In the genomic region with DNA sequence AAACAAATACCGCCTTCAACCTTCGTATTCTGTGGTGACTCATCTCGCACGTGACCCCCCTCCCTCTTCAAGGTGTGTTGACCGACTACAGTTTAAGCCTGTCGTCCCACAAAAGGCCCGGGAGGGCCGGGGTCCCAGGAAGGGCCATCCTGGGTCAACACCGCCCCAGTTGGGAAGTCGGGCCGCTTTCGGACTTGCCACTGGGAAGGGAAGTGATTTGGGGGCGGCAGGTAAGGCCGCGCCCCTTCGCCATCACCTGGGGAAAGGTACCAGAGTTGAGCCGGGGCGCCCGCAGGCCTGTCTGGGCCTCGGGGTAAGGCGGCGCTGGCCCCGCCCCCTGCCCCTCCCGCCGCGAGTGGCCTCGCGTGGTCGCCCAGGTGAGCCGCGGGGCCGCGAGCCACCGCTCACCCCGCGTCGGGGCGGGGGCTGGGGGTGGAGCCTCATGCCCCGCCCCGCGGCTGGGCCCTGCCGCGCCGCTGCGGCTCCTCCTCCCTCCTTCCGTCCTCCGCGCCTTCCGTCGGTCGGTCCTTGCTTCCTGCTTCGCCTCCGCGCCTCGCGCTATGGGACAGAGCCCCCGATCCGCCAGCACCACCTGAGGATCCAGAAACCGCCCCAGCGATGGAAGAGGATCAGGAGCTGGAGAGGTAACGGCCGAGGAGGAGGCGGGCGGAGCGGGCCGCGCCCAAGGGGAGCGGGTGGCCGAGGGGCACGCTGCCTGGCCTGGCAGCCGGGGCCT, we compare ENCODE assay signal across 8 cellular contexts. TPM values are rescaled to one million over a fixed set of nuclear protein-coding genes. Genes with fewer than 3 reads are reported as not detected.
DNase-seq lines count a peak whose midpoint lies in the region; FAIRE-seq lines count a peak whose summit lies in the region.

A gene with protein sequence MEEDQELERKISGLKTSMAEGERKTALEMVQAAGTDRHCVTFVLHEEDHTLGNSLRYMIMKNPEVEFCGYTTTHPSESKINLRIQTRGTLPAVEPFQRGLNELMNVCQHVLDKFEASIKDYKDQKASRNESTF (plus strand): TSS at position 527 of the 736 bp plus-strand sequence. CDS start 92 bp downstream, at position 619.

- H3K79me1 ChIP-seq in neuronal stem cell (ENCODE audit: low read depth, low read length): peaks cover 4% of the 10 kb centered on the region

- peak within 1 kb of the TSS; percentile 97 for H2AFZ ChIP-seq in neuronal stem cell (ENCODE audit: low read length)

- peak within 1 kb of the TSS; percentile 92 for H3K4me2 ChIP-seq in neuronal stem cell (ENCODE audit: insufficient read depth, low read length, poor library complexity, severe bottlenecking)

- no peaks in the 10 kb centered on the region for H3K27me3 ChIP-seq in neuronal stem cell (ENCODE audit: control insufficient read depth in 3 of 3, insufficient read depth in 3 of 3, low read depth in 1 of 3, low read length in 3 of 3)

- H2BK120ac ChIP-seq in neuronal stem cell (ENCODE audit: low read depth, low read length): no peak within 1 kb of the TSS

- DNase-seq in ELR (ENCODE audit: low read depth) (peak; percentile 84), GOT3 (lab: John Stamatoyannopoulos, UW) (peak; percentile 38), LoVo (ENCODE audit: low spot score) (peak; percentile 91), SK-N-DZ (ENCODE audit: low spot score) (peak; percentile 64), frontal cortex (ENCODE audit: low spot score in 2 of 2) (peak; percentile 81 to 85), neuronal stem cell (ENCODE audit: low spot score) (peak; percentile 67), substantia nigra (lab: John Stamatoyannopoulos, UW) (peak; percentile 3 to 88 (median 64))
- DNase-seq in activated naive CD4-positive, alpha-beta T cell treated with Interleukin-2 at 50 U/mL for 16 hours: peak; percentile 84

- peaks cover 6 to 10% of the 10 kb centered on the region in 2 donors for H3K4me1 ChIP-seq in neuronal stem cell (ENCODE audit: control insufficient read depth in 2 of 2, insufficient read depth in 1 of 2, low read depth in 1 of 2, low read length in 2 of 2)

- FAIRE-seq in frontal cortex (lab: Jason Lieb, UNC): no peak

- H3K14ac ChIP-seq in neuronal stem cell (ENCODE audit: low read length): peak within 1 kb of the TSS; percentile 65

- H3K4me3 ChIP-seq in neuronal stem cell (ENCODE audit: low read length in 2 of 2): peak within 1 kb of the TSS; percentile 84 to 99

- no peak within 1 kb of the TSS for H3K4ac ChIP-seq in neuronal stem cell (ENCODE audit: low read length)

- WGBS in neuronal stem cell (ENCODE audit: extremely low coverage in 2 of 2, insufficient read length in 2 of 2, insufficient replicate concordance in 1 of 2), 2 donors: no CpG with 5 or more reads among the region's 71 CpGs

- H3K9me3 ChIP-seq in neuronal stem cell (replicated peaks in 1 of 2; ENCODE audit: control insufficient read depth in 2 of 2, insufficient read depth in 1 of 2, low read depth in 1 of 2, low read length in 2 of 2): peaks cover 0 to 8% of the 10 kb centered on the region in 2 donors

- peak within 1 kb of the TSS; percentile 93 for H3K23ac ChIP-seq in neuronal stem cell (ENCODE audit: low read depth, low read length, poor library complexity)

- no peak within 1 kb of the TSS for H2BK15ac ChIP-seq in neuronal stem cell (ENCODE audit: low read length)

- no peak within 1 kb of the TSS for H4K8ac ChIP-seq in neuronal stem cell (ENCODE audit: low read depth, low read length)

- peak within 1 kb of the TSS; percentile 60 for H2AK5ac ChIP-seq in neuronal stem cell (ENCODE audit: low read depth, low read length)

- H3K27ac ChIP-seq in neuronal stem cell (replicated peaks; ENCODE audit: low read length) (peak within 1 kb of the TSS; percentile 80), substantia nigra (ENCODE audit: low read depth, low read length, poor library complexity, severe bottlenecking) (peak within 1 kb of the TSS; percentile 86)

- peaks cover 9 to 34% of the 10 kb centered on the region in 2 donors for H3K36me3 ChIP-seq in neuronal stem cell (replicated peaks in 1 of 2; ENCODE audit: control insufficient read depth in 2 of 2, insufficient read depth in 2 of 2, low read length in 2 of 2)

- H2BK12ac ChIP-seq in neuronal stem cell (ENCODE audit: low read length): no peak within 1 kb of the TSS

- peak within 1 kb of the TSS; percentile 89 for H3K9ac ChIP-seq in neuronal stem cell (ENCODE audit: low read depth, low read length, poor library complexity)

- H4K91ac ChIP-seq in neuronal stem cell (ENCODE audit: low read depth, low read length, poor library complexity): no peak within 1 kb of the TSS

- peak within 1 kb of the TSS; percentile 54 for H2BK5ac ChIP-seq in neuronal stem cell (ENCODE audit: low read length)

- H3K18ac ChIP-seq in neuronal stem cell (ENCODE audit: low read length): peak within 1 kb of the TSS; percentile 98

RNA-seq across cellular contexts. Expression of the gene that starts here (rescaled TPM):
- polyA plus RNA-seq in SK-N-DZ (2014; cell fraction: cytosol; rRNA removed): 214 and 220 TPM in 2 replicates
- 221 TPM in 2 replicates for polyA plus RNA-seq in SK-N-DZ (2014; cell fraction: nucleus; rRNA removed)
- 55.4 TPM for total RNA-seq in frontal cortex
- polyA plus RNA-seq in neuronal stem cell (2013, experiment 1 of 2): 216 TPM
- 208 TPM for polyA plus RNA-seq in neuronal stem cell (2013, experiment 2 of 2)

Comparison
In these comparisons a context has a peak if more than half of its experiments do, and no peak if none do; other contexts are left out.
1. Peak in every context shown above with its lines: DNase-seq, H3K4me3 ChIP-seq and H3K27ac ChIP-seq.
2. DNase-seq: peak in every context shown above with its lines; median percentile 91 in LoVo; 84 in ELR; 84 in activated naive CD4-positive, alpha-beta T cell treated with Interleukin-2 at 50 U/mL for 16 hours; 83 in frontal cortex; 67 in neuronal stem cell; 64 in SK-N-DZ; 64 in substantia nigra; 38 in GOT3.